Comparison of ENCODE assay signal across 6 cellular contexts in the genomic region with DNA sequence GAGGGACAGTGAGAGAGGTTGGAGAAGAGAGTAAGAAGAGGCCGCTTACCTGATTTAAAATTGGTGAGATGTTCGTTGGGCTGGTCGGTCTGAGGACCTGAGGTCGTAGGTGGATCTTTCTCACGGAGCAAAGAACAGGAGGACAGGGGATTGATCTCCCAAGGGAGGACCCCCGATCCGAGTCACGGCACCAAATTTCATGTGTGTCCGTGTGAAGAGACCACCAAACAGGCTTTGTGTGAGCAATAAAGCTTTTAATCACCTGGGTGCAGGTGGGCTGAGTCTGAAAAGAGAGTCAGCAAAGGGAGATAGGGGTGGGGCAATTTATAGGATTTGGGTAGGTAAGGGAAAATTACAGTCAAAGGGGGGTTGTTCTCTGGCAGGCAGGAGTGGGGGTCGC.
A peak's percentile ranks its signal among the peaks of the same experiment; 100 is the strongest.
DNase-seq lines count a peak whose midpoint lies in the region; TF ChIP-seq lines count a peak whose summit lies in the region.
"Not testable (repeated sequence)": the region's sequence is repeated elsewhere in the genome, so short reads cannot be mapped to it uniquely, and the experiment has no call there.

No MANE protein-coding gene starts in this region.

- not testable (repeated sequence) for H3K9me3 Mint-ChIP-seq in H9, endodermal cell

- H2AK5ac ChIP-seq in H9 (ENCODE audit: insufficient read length, low read length), result not testable (repeated sequence)

- H3K79me2 ChIP-seq in H9 (ENCODE audit: insufficient read depth, low read length), result peaks cover 11% of the 10 kb centered on the region; the same call in 1 of the 2 replicates

- no CpG with 5 or more reads among the region's 10 CpGs for WGBS in H9 (ENCODE audit: extremely low coverage, insufficient read length, low lambda C conversion rate)
- 1% methylated on average over 10 of the region's 10 CpGs for WGBS in HUES64
- WGBS in endodermal cell (ENCODE audit: insufficient coverage in 1 of 2, insufficient read length in 1 of 2), 2 experiments, result 28 to 80% methylated on average over 1 to 10 of the region's 10 CpGs

- H4K8ac ChIP-seq in H9 (replicated peaks; ENCODE audit: insufficient read length, low read depth, low read length), result not testable (repeated sequence)

- not testable (repeated sequence) for H3K23ac ChIP-seq in H9 (ENCODE audit: insufficient read length, low read depth, low read length)

- not testable (repeated sequence) for DNase-seq in H9, endodermal cell

- H3K23me2 ChIP-seq in H9 (ENCODE audit: insufficient read length, low read depth, low read length, poor library complexity, severe bottlenecking), result not testable (repeated sequence)

- H3K36me3 ChIP-seq in ES-I3 (ENCODE audit: insufficient read depth, low read length); HUES64 (ENCODE audit: insufficient read depth, low read length); endodermal cell (ENCODE audit: control insufficient read depth, insufficient read depth, low read length): not testable (repeated sequence)

- not testable (repeated sequence) for H3K4me2 ChIP-seq in H9 (ENCODE audit: insufficient read depth, insufficient read length, low read length)

- not testable (repeated sequence) for H2BK20ac ChIP-seq in H9 (ENCODE audit: low read depth, low read length, poor library complexity, severe bottlenecking)

- not testable (repeated sequence) for H2BK120ac ChIP-seq in H9 (ENCODE audit: low read depth, low read length, poor library complexity, severe bottlenecking)

- not testable (repeated sequence) for TF ChIP-seq CTCF in H9 (conservative IDR thresholded peaks at IDR 0.05); endodermal cell (conservative IDR thresholded peaks at IDR 0.05)

- not testable (repeated sequence) for H3T11ph ChIP-seq in H9 (ENCODE audit: low read length)

- H4K91ac ChIP-seq in H9 (ENCODE audit: insufficient read length, low read depth, low read length), result not testable (repeated sequence)

- not testable (repeated sequence) for H3K14ac ChIP-seq in H9 (ENCODE audit: insufficient read depth, low read length)

- H3K27me3 Mint-ChIP-seq in H9 (ENCODE audit: low read depth), result not testable (repeated sequence)
- peaks cover 12% of the 10 kb centered on the region for H3K27me3 Mint-ChIP-seq in endodermal cell (ENCODE audit: insufficient read depth)

- not testable (repeated sequence) for H3K4ac ChIP-seq in H9 (ENCODE audit: low read depth, low read length)

- not testable (repeated sequence) for H3K9me3 ChIP-seq in ES-I3 (ENCODE audit: control insufficient read depth, insufficient read depth, low read length); H9 (ENCODE audit: control insufficient read depth, low read depth, low read length); HUES64 (ENCODE audit: insufficient read depth, low read depth, low read length); endodermal cell (ENCODE audit: control insufficient read depth, low read length); iPS-18c (ENCODE audit: control insufficient read depth, insufficient read depth, low read length)

- H3K4me3 ChIP-seq in HUES64 (ENCODE audit: low read length) (peak overlapping the region; percentile 62), iPS-11a (ENCODE audit: low read depth, low read length) (peak overlapping the region; percentile 67), iPS-18c (ENCODE audit: insufficient read depth, low read depth, low read length) (peak overlapping the region; percentile 40; the same call in 1 of the 2 replicates)
- not testable (repeated sequence) for H3K4me3 ChIP-seq in endodermal cell (ENCODE audit: low read length)

- H3K79me1 ChIP-seq in H9 (ENCODE audit: insufficient read depth, low read depth, low read length, poor library complexity, severe bottlenecking), result not testable (repeated sequence)

- H2BK15ac ChIP-seq in H9 (ENCODE audit: low read depth, low read length), result not testable (repeated sequence)

- H3K27ac Mint-ChIP-seq in H9, result peak overlapping the region; percentile 85 to 99 (median 98)
- peak overlapping the region; percentile 86 for H3K27ac Mint-ChIP-seq in endodermal cell

- H3K4me1 Mint-ChIP-seq in H9, result peaks cover 54 to 60% of the 10 kb centered on the region in 2 experiments
- H3K4me1 Mint-ChIP-seq in endodermal cell, result peaks cover 40% of the 10 kb centered on the region

- H3K4me3 Mint-ChIP-seq in H9 (peak overlapping the region; percentile 97 to 100), endodermal cell (peak overlapping the region; percentile 74)

- H4K20me1 ChIP-seq in H9 (ENCODE audit: control insufficient read depth, insufficient read depth, insufficient read length), result not testable (repeated sequence)

- peak overlapping the region; percentile 65; the same call in 1 of the 2 replicates for H3K9ac ChIP-seq in ES-I3 (ENCODE audit: low read depth, low read length)
- H3K9ac ChIP-seq in H9 (ENCODE audit: extremely low read depth, insufficient read length, low read length), result peak overlapping the region; percentile 38
- peak overlapping the region; percentile 72 for H3K9ac ChIP-seq in HUES64 (ENCODE audit: low read depth, low read length)
- H3K9ac ChIP-seq in endodermal cell (ENCODE audit: extremely low read depth, low read length, poor library complexity, severe bottlenecking), result not testable (repeated sequence)

- H2BK12ac ChIP-seq in H9 (ENCODE audit: insufficient read length, low read depth, low read length), result not testable (repeated sequence)

- H3K56ac ChIP-seq in H9 (ENCODE audit: insufficient read length, low read depth, low read length), result not testable (repeated sequence)

- H2BK5ac ChIP-seq in H9 (ENCODE audit: insufficient read length, low read length), result not testable (repeated sequence)

- H4K5ac ChIP-seq in H9 (ENCODE audit: insufficient read length, low read depth, low read length), result not testable (repeated sequence)

- not testable (repeated sequence) for H2AFZ ChIP-seq in H9 (ENCODE audit: low read length)

- H3K36me3 Mint-ChIP-seq in H9 (ENCODE audit: insufficient read depth in 1 of 3, low read depth in 3 of 3), result peaks cover 20 to 47% (median 38%) of the 10 kb centered on the region in 3 experiments
- H3K36me3 Mint-ChIP-seq in endodermal cell (ENCODE audit: low read depth), result not testable (repeated sequence)

- H3K18ac ChIP-seq in H9 (ENCODE audit: insufficient read length, low read depth, low read length), result not testable (repeated sequence)

- not testable (repeated sequence) for H3K27me3 ChIP-seq in H9 (ENCODE audit: insufficient read depth, low read length); HUES64 (ENCODE audit: insufficient read depth, low read length); endodermal cell (ENCODE audit: control insufficient read depth, insufficient read depth, low read length, poor library complexity, severe bottlenecking)

- H3K4me1 ChIP-seq in ES-I3 (ENCODE audit: insufficient read depth, low read length), result peaks cover 23% of the 10 kb centered on the region
- H3K4me1 ChIP-seq in H9 (ENCODE audit: insufficient read depth, low read length); endodermal cell (ENCODE audit: control insufficient read depth, insufficient read depth, low read length): not testable (repeated sequence)
- H3K4me1 ChIP-seq in HUES64 (ENCODE audit: insufficient read depth, low read length), result peaks cover 16% of the 10 kb centered on the region

- H3K27ac ChIP-seq in H9 (ENCODE audit: insufficient read length, low read depth, low read length); endodermal cell (ENCODE audit: low read depth, low read length): not testable (repeated sequence)
- H3K27ac ChIP-seq in HUES64 (ENCODE audit: low read depth, low read length), result peak overlapping the region; percentile 65; the same call in 1 of the 2 replicates
